Comparison of ENCODE assay signal across 8 cellular contexts in genomic region chr3:125129512-125129962, GRCh38.
A peak's percentile ranks its signal among the peaks of the same experiment; 100 is the strongest.
DNase-seq lines count a peak whose midpoint lies in the region; ATAC-seq and TF ChIP-seq lines count a peak whose summit lies in the region.

No MANE protein-coding gene starts in this region.

- no peak overlapping the region for H3K4me3 ChIP-seq in BJ (ENCODE audit: low read depth, low read length)
- no peak overlapping the region for H3K4me3 ChIP-seq in astrocyte of the spinal cord (ENCODE audit: low read depth, low read length)
- no peak overlapping the region for H3K4me3 ChIP-seq in lung

- in situ Hi-C loops in astrocyte of the spinal cord (cut with HindIII; ENCODE audit: low sequenced_read_pairs) (no loop called here), KBM-7 (cut with MboI; ENCODE audit: low pct_unique_long_range_greater_than_20kb, low sequenced_read_pairs) (no loop called here)

- POLR2A ChIA-PET in BJ (lab: Charles Lee) = interaction anchor here (0.5 to 0.7 kb wide), 2 partner anchors 21 to 360 kb away, joined by 3 to 4 read pairs; no protein-coding TSS in a partner anchor

- peak overlapping the region in 1 of 2 donors; percentile 72 for H3K27ac ChIP-seq in lung (ENCODE audit: low read depth in 1 of 2, low read length in 1 of 2)

- CTCF ChIA-PET in BJ (lab: Yijun Ruan, JAX) = interaction anchor here (0.9 to 1.5 kb wide), 4 partner anchors 12 to 72 kb away, joined by 3 to 5 read pairs (median 3); no protein-coding TSS in a partner anchor

- H3K9me3 ChIP-seq in lung (ENCODE audit: control insufficient read depth in 2 of 2, insufficient read depth in 1 of 2, low read length in 1 of 2) = no peaks in the 10 kb centered on the region

- ATAC-seq in lung (ENCODE audit: insufficient read depth, low FRiP score) (peak; percentile 53), HG03280 (IDR thresholded peaks at IDR 0.05; ENCODE audit: unreplicated experiment) (no peak)

- peaks cover 0 to 8% of the 10 kb centered on the region in 2 donors for H3K4me1 ChIP-seq in lung (ENCODE audit: control insufficient read depth in 2 of 2, insufficient read depth in 2 of 2, low read length in 2 of 2)

- WGBS in lung, 2 donors = 70 to 84% methylated on average over 10 of the region's 10 CpGs

- no peak for TF ChIP-seq CTCF in BJ (IDR thresholded peaks at IDR 0.05; ENCODE audit: insufficient read depth, low read depth, low read length)
- no peak for TF ChIP-seq CTCF in astrocyte of the spinal cord (IDR thresholded peaks at IDR 0.05; ENCODE audit: low read depth, low read length)
- TF ChIP-seq CTCF in lung (IDR thresholded peaks at IDR 0.05; ENCODE audit: control extremely low read depth, extremely low read depth) = no peak

- H3K36me3 ChIP-seq in BJ (ENCODE audit: control insufficient read depth, insufficient read depth, low read length) = no peaks in the 10 kb centered on the region
- H3K36me3 ChIP-seq in lung (ENCODE audit: control insufficient read depth in 2 of 2, insufficient read depth in 2 of 2, low read length in 2 of 2) = no peaks in the 10 kb centered on the region

- H3K27me3 ChIP-seq in BJ (ENCODE audit: control insufficient read depth, insufficient read depth, low read length) (no peaks in the 10 kb centered on the region), lung (ENCODE audit: control insufficient read depth, insufficient read depth) (no peaks in the 10 kb centered on the region)

- DNase-seq in BJ (ENCODE audit: low read depth) = peak; percentile 90
- DNase-seq in NCI-H1092 (lab: John Stamatoyannopoulos, UW) = peak; percentile 9
- peak; percentile 95 for DNase-seq in astrocyte of the spinal cord (ENCODE audit: low read depth, low spot score)
- peak; percentile 51 for DNase-seq in lung (ENCODE audit: low spot score)
- no peak for DNase-seq in KBM-7
- no peak for DNase-seq in activated gamma-delta T cell treated with Interleukin-2 at 50 U/mL for 16 hours
- DNase-seq in effector CD8-positive, alpha-beta T cell (lab: John Stamatoyannopoulos, UW) = no peak

Comparison
In these comparisons a context has a peak if more than half of its experiments do, and no peak if none do; other contexts are left out.
1. DNase-seq: peak in BJ (single experiment), NCI-H1092 (single experiment), astrocyte of the spinal cord (single experiment) and lung (single experiment); none in KBM-7 (single experiment), activated gamma-delta T cell treated with Interleukin-2 at 50 U/mL for 16 hours (single experiment) and effector CD8-positive, alpha-beta T cell (single experiment).